6 cellular contexts compared by ENCODE assay signal in genomic region chr2:203641865-203642264, GRCh38.
DNase-seq lines count a peak whose midpoint lies in the region; ATAC-seq, FAIRE-seq and TF ChIP-seq lines count a peak whose summit lies in the region.
"Not testable (repeated sequence)": the region's sequence is repeated elsewhere in the genome, so short reads cannot be mapped to it uniquely, and the experiment has no call there.

No MANE protein-coding gene starts in this region.

- CTCF ChIA-PET in K562 (lab: Yijun Ruan, JAX; ENCODE audit: low intra/inter-chr PET ratio): not testable (repeated sequence)

- not testable (repeated sequence) for H2AK5ac ChIP-seq in neuronal stem cell (ENCODE audit: low read depth, low read length)

- not testable (repeated sequence) for H3K27me3 Mint-ChIP-seq in GM23338 (ENCODE audit: insufficient read depth, low read depth, poor library complexity); T-helper 17 cell; neural crest cell (ENCODE audit: low read depth); neural progenitor cell (ENCODE audit: insufficient read depth, low read depth)

- not testable (repeated sequence) for H2BK15ac ChIP-seq in neuronal stem cell (ENCODE audit: low read length)

- not testable (repeated sequence) for TF ChIP-seq CTCF in GM23338 (conservative IDR thresholded peaks at IDR 0.05; ENCODE audit: low read depth in 2 of 2); K562 (IDR thresholded peaks at IDR 0.05 in 2 of 3, conservative IDR thresholded peaks at IDR 0.05 in 1 of 3; ENCODE audit: insufficient read depth in 2 of 3, low read depth in 1 of 3, low read length in 3 of 3); neural crest cell (conservative IDR thresholded peaks at IDR 0.05); neural progenitor cell (IDR thresholded peaks at IDR 0.05)

- H4K8ac ChIP-seq in neuronal stem cell (ENCODE audit: low read depth, low read length): peak overlapping the region; percentile 43

- H3K27me3 ChIP-seq in GM23338 (ENCODE audit: insufficient read depth); neural progenitor cell; neuronal stem cell (ENCODE audit: control insufficient read depth in 3 of 3, insufficient read depth in 3 of 3, low read depth in 1 of 3, low read length in 3 of 3): not testable (repeated sequence)
- peaks cover 4 to 17% of the 10 kb centered on the region in 2 experiments; a peak in 3 of 5 replicates for H3K27me3 ChIP-seq in K562 (ENCODE audit: control insufficient read depth in 2 of 2, insufficient read depth in 2 of 2, low read length in 2 of 2)

- not testable (repeated sequence) for H3K9me1 ChIP-seq in K562 (ENCODE audit: control insufficient read depth, insufficient read depth, low read length)

- not testable (repeated sequence) for H3K4me2 ChIP-seq in GM23338; neural progenitor cell; neuronal stem cell (ENCODE audit: insufficient read depth, low read length, poor library complexity, severe bottlenecking)
- 0 out of 2 replicates have a peak overlapping the region, but pooled peaks have one; percentile 32 for H3K4me2 ChIP-seq in K562 (ENCODE audit: insufficient read depth, low read length)

- POLR2A ChIA-PET in K562 (lab: Yijun Ruan, JAX): not testable (repeated sequence)

- H3K9me2 ChIP-seq in GM23338 (ENCODE audit: insufficient read depth): not testable (repeated sequence)

- H3K9ac ChIP-seq in K562 (ENCODE audit: insufficient read depth in 1 of 2, low read depth in 2 of 2, low read length in 2 of 2); neural progenitor cell; neuronal stem cell (ENCODE audit: low read depth, low read length, poor library complexity): not testable (repeated sequence)

- not testable (repeated sequence) for H3K36me3 ChIP-seq in GM23338 (ENCODE audit: insufficient read depth); K562 (ENCODE audit: control insufficient read depth, insufficient read depth, low read length); neural progenitor cell; neuronal stem cell (replicated peaks in 1 of 2; ENCODE audit: control insufficient read depth in 2 of 2, insufficient read depth in 2 of 2, low read length in 2 of 2)

- H3K79me1 ChIP-seq in neuronal stem cell (ENCODE audit: low read depth, low read length): not testable (repeated sequence)

- in situ Hi-C loops in K562 (cut with MboI): not testable (repeated sequence)

- not testable (repeated sequence) for FAIRE-seq in K562 (lab: Jason Lieb, UNC)

- H3K79me2 ChIP-seq in GM23338 (replicated peaks; ENCODE audit: insufficient read depth); K562 (ENCODE audit: control insufficient read depth, insufficient read depth, low read length); neural progenitor cell (ENCODE audit: low read depth): not testable (repeated sequence)

- H3K4me1 ChIP-seq in GM23338 (ENCODE audit: insufficient read depth) (peaks cover 14% of the 10 kb centered on the region), neural progenitor cell (peaks cover 11% of the 10 kb centered on the region)
- H3K4me1 ChIP-seq in K562 (replicated peaks in 1 of 2; ENCODE audit: control insufficient read depth in 2 of 2, insufficient read depth in 2 of 2, low read length in 2 of 2); neuronal stem cell (ENCODE audit: control insufficient read depth in 2 of 2, insufficient read depth in 1 of 2, low read depth in 1 of 2, low read length in 2 of 2): not testable (repeated sequence)

- not testable (repeated sequence) for H3K9me3 ChIP-seq in T-helper 17 cell (ENCODE audit: control insufficient read depth, low read length, poor library complexity, severe bottlenecking); K562 (replicated peaks; ENCODE audit: control insufficient read depth, insufficient read depth, low read depth, low read length); neural progenitor cell (ENCODE audit: low read depth); neuronal stem cell (replicated peaks in 1 of 2; ENCODE audit: control insufficient read depth in 2 of 2, insufficient read depth in 1 of 2, low read depth in 1 of 2, low read length in 2 of 2)

- BruUV-seq in K562 (replicated peaks; lab: Mats Ljungman, UMichigan): TSS peak; percentile 72

- not testable (repeated sequence) for H3K14ac ChIP-seq in neuronal stem cell (ENCODE audit: low read length)

- TF ChIP-seq RAD21 in K562 (CRISPR knock-in tag; conservative IDR thresholded peaks at IDR 0.05 in 1 of 2, IDR thresholded peaks at IDR 0.05 in 1 of 2): not testable (repeated sequence)

- intact Hi-C loops in K562 (cut with micrococcal nuclease): not testable (repeated sequence)

- not testable (repeated sequence) for DNase-seq in GM23338 (ENCODE audit: low spot score); T-helper 17 cell; K562 (ENCODE audit: extremely low read depth in 1 of 4, low spot score in 3 of 4); neural crest cell (ENCODE audit: low read depth, low spot score); neural progenitor cell (ENCODE audit: low spot score); neuronal stem cell (ENCODE audit: low spot score)

- WGBS in K562 (ENCODE audit: insufficient coverage, low coverage, missing lambda C conversion rate): 6% methylated on average over 9 of the region's 23 CpGs
- WGBS in neuronal stem cell (ENCODE audit: extremely low coverage in 2 of 2, insufficient read length in 2 of 2, insufficient replicate concordance in 1 of 2), 2 donors: no CpG with 5 or more reads among the region's 23 CpGs

- H3K36me3 Mint-ChIP-seq in GM23338 (ENCODE audit: low read depth); T-helper 17 cell (ENCODE audit: low read depth); neural crest cell (ENCODE audit: low read depth); neural progenitor cell: not testable (repeated sequence)

- H3K4ac ChIP-seq in neuronal stem cell (ENCODE audit: low read length): not testable (repeated sequence)

- H3K9me3 Mint-ChIP-seq in GM23338: peaks cover 18% of the 10 kb centered on the region
- not testable (repeated sequence) for H3K9me3 Mint-ChIP-seq in neural crest cell
- peaks cover 15% of the 10 kb centered on the region for H3K9me3 Mint-ChIP-seq in neural progenitor cell

- H3K23ac ChIP-seq in neuronal stem cell (ENCODE audit: low read depth, low read length, poor library complexity): not testable (repeated sequence)

- H3K4me3 Mint-ChIP-seq in GM23338, T-helper 17 cell, neural crest cell: not testable (repeated sequence)
- peak overlapping the region; percentile 50 for H3K4me3 Mint-ChIP-seq in neural progenitor cell

- not testable (repeated sequence) for H2AFZ ChIP-seq in GM23338; neural progenitor cell (replicated peaks); neuronal stem cell (ENCODE audit: low read length)
- peak overlapping the region; percentile 16; the same call in 1 of the 2 replicates for H2AFZ ChIP-seq in K562 (ENCODE audit: low read depth, low read length)

- not testable (repeated sequence) for TF ChIP-seq EP300 in K562 (IDR thresholded peaks at IDR 0.05; ENCODE audit: low read length)

- TF ChIP-seq POLR2A in K562 (conservative IDR thresholded peaks at IDR 0.05): not testable (repeated sequence)

- H3K27ac Mint-ChIP-seq in GM23338: 0 out of 2 replicates have a peak overlapping the region, but pooled peaks have one; percentile 74
- peak overlapping the region; percentile 24 for H3K27ac Mint-ChIP-seq in T-helper 17 cell
- peak overlapping the region; percentile 81 for H3K27ac Mint-ChIP-seq in neural crest cell (ENCODE audit: unreplicated experiment)
- H3K27ac Mint-ChIP-seq in neural progenitor cell: not testable (repeated sequence)

- H3K4me1 Mint-ChIP-seq in GM23338 (peaks cover 15% of the 10 kb centered on the region), T-helper 17 cell (peaks cover 17% of the 10 kb centered on the region), neural crest cell (peaks cover 12% of the 10 kb centered on the region), neural progenitor cell (peaks cover 13% of the 10 kb centered on the region)

- not testable (repeated sequence) for H4K91ac ChIP-seq in neuronal stem cell (ENCODE audit: low read depth, low read length, poor library complexity)

- not testable (repeated sequence) for H3F3A ChIP-seq in GM23338 (replicated peaks; ENCODE audit: low read depth)
- peaks cover 13% of the 10 kb centered on the region for H3F3A ChIP-seq in neural progenitor cell (ENCODE audit: low read depth)

- not testable (repeated sequence) for ATAC-seq in GM23338, T-helper 17 cell, K562

- H2BK5ac ChIP-seq in neuronal stem cell (ENCODE audit: low read length): not testable (repeated sequence)

- H3K18ac ChIP-seq in neuronal stem cell (ENCODE audit: low read length): not testable (repeated sequence)

- not testable (repeated sequence) for H2BK120ac ChIP-seq in neuronal stem cell (ENCODE audit: low read depth, low read length)

- H3K4me3 ChIP-seq in GM23338; K562; neural progenitor cell; neuronal stem cell (ENCODE audit: low read length in 2 of 2): not testable (repeated sequence)

- peak overlapping the region; percentile 10 for H2BK12ac ChIP-seq in neuronal stem cell (ENCODE audit: low read length)

- H3K27ac ChIP-seq in GM23338 (ENCODE audit: low read depth); K562 (ENCODE audit: extremely low read depth, low read depth, low read length); neural progenitor cell; neuronal stem cell (replicated peaks; ENCODE audit: low read length): not testable (repeated sequence)

- not testable (repeated sequence) for H4K20me1 ChIP-seq in GM23338 (replicated peaks; ENCODE audit: insufficient read depth); K562 (replicated peaks; ENCODE audit: control insufficient read depth, insufficient read depth, low read length); neural progenitor cell (ENCODE audit: low read depth)
